In genomic region chr7:44885394-44886317, GRCh38 we compare ENCODE assay signal across 1 cellular context.
TF ChIP-seq lines count a peak whose summit lies in the region.

Gene PURB (minus strand): TSS chr7:44885530. CDS start chr7:44885348, 182 bp downstream.

TF ChIP-seq in HepG2, 621 proteins besides CTCF, POLR2A, EP300 and RAD21 (continued from another document and continues in another):
- TF ChIP-seq, protein P1, sequence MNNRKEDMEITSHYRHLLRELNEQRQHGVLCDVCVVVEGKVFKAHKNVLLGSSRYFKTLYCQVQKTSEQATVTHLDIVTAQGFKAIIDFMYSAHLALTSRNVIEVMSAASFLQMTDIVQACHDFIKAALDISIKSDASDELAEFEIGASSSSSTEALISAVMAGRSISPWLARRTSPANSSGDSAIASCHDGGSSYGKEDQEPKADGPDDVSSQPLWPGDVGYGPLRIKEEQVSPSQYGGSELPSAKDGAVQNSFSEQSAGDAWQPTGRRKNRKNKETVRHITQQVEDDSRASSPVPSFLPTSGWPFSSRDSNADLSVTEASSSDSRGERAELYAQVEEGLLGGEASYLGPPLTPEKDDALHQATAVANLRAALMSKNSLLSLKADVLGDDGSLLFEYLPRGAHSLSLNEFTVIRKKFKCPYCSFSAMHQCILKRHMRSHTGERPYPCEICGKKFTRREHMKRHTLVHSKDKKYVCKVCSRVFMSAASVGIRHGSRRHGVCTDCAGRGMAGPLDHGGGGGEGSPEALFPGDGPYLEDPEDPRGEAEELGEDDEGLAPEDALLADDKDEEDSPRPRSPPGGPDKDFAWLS (CRISPR knock-in tag; IDR thresholded peaks at IDR 0.05; ENCODE audit: borderline replicate concordance) = no peak
- TF ChIP-seq SUZ12 (IDR thresholded peaks at IDR 0.05; ENCODE audit: low read depth, low read length) (no peak), RERE (CRISPR knock-in tag; IDR thresholded peaks at IDR 0.05; ENCODE audit: low read depth) (0 out of 2 replicates have a peak, but pooled peaks have one; percentile 52), SP140L (CRISPR knock-in tag; IDR thresholded peaks at IDR 0.05; ENCODE audit: borderline replicate concordance) (no peak), DBP (CRISPR knock-in tag; IDR thresholded peaks at IDR 0.05; ENCODE audit: not compliant biosample characterization) (no peak), ZNF660 (CRISPR knock-in tag; IDR thresholded peaks at IDR 0.05; ENCODE audit: borderline replicate concordance, low read depth) (no peak), ATAD3A (CRISPR knock-in tag; IDR thresholded peaks at IDR 0.05) (no peak), ZNF816 (CRISPR knock-in tag; IDR thresholded peaks at IDR 0.05; ENCODE audit: borderline replicate concordance) (no peak), ZNF550 (CRISPR knock-in tag; IDR thresholded peaks at IDR 0.05; ENCODE audit: borderline replicate concordance) (0 out of 2 replicates have a peak, but pooled peaks have one; percentile 88), SIX4 (CRISPR knock-in tag; IDR thresholded peaks at IDR 0.05) (no peak; the same call in 1 of the 2 replicates), FOXO4 (CRISPR knock-in tag; conservative IDR thresholded peaks at IDR 0.05) (0 out of 2 replicates have a peak, but pooled peaks have one; percentile 33), KLF15 (CRISPR knock-in tag; IDR thresholded peaks at IDR 0.05; ENCODE audit: borderline replicate concordance) (no peak), MBNL3 (CRISPR knock-in tag; conservative IDR thresholded peaks at IDR 0.05) (no peak), ZNF615 (CRISPR knock-in tag; IDR thresholded peaks at IDR 0.05; ENCODE audit: borderline replicate concordance) (no peak), FOXP1 (IDR thresholded peaks at IDR 0.05) (no peak), FOXP1 (CRISPR knock-in tag; IDR thresholded peaks at IDR 0.05) (no peak), MAFF (IDR thresholded peaks at IDR 0.05; ENCODE audit: low read depth, low read length) (peak; percentile 5; the same call in 1 of the 2 replicates), SIN3B (IDR thresholded peaks at IDR 0.05; ENCODE audit: low read length) (peak; percentile 68; the same call in 1 of the 2 replicates), MEIS2 (CRISPR knock-in tag; IDR thresholded peaks at IDR 0.05) (0 out of 2 replicates have a peak, but pooled peaks have one; percentile 10), ZNF513 (CRISPR knock-in tag; conservative IDR thresholded peaks at IDR 0.05) (no peak), ZNF775 (CRISPR knock-in tag; IDR thresholded peaks at IDR 0.05; ENCODE audit: borderline replicate concordance) (no peak), TAF1 (CRISPR knock-in tag; IDR thresholded peaks at IDR 0.05) (peak; percentile 71; the same call in 1 of the 2 replicates), CEBPG (CRISPR knock-in tag; IDR thresholded peaks at IDR 0.05) (no peak; the same call in 1 of the 2 replicates), MTA1 (CRISPR knock-in tag; IDR thresholded peaks at IDR 0.05; ENCODE audit: borderline replicate concordance) (peak; percentile 76; the same call in 1 of the 2 replicates), ZNF672 (CRISPR knock-in tag; IDR thresholded peaks at IDR 0.05) (no peak), NFAT5 (CRISPR knock-in tag; IDR thresholded peaks at IDR 0.05) (0 out of 2 replicates have a peak, but pooled peaks have one; percentile 27), ZSCAN12 (CRISPR knock-in tag; IDR thresholded peaks at IDR 0.05) (no peak), ZNF264 (CRISPR knock-in tag; IDR thresholded peaks at IDR 0.05) (no peak), CAMTA2 (CRISPR knock-in tag; IDR thresholded peaks at IDR 0.05; ENCODE audit: borderline replicate concordance) (no peak), THAP11 (CRISPR knock-in tag; IDR thresholded peaks at IDR 0.05) (peak; percentile 95), SMYD3 (CRISPR knock-in tag; IDR thresholded peaks at IDR 0.05) (peak; percentile 73; the same call in 1 of the 2 replicates), TP53 (CRISPR knock-in tag; conservative IDR thresholded peaks at IDR 0.05) (no peak), ZNF674 (CRISPR knock-in tag; IDR thresholded peaks at IDR 0.05; ENCODE audit: low read depth) (no peak), BCL6 (CRISPR knock-in tag; IDR thresholded peaks at IDR 0.05) (0 out of 2 replicates have a peak, but pooled peaks have one; percentile 24), ZNF232 (CRISPR knock-in tag; IDR thresholded peaks at IDR 0.05; ENCODE audit: borderline replicate concordance) (no peak), GATAD2A (CRISPR knock-in tag; IDR thresholded peaks at IDR 0.05) (0 out of 2 replicates have a peak, but pooled peaks have one; percentile 28), ZNF460 (CRISPR knock-in tag; IDR thresholded peaks at IDR 0.05; ENCODE audit: borderline replicate concordance) (no peak), ZNF441 (CRISPR knock-in tag; IDR thresholded peaks at IDR 0.05; ENCODE audit: borderline replicate concordance) (no peak; the same call in 1 of the 2 replicates), ZNF777 (CRISPR knock-in tag; IDR thresholded peaks at IDR 0.05) (no peak)
- TF ChIP-seq, protein P2, sequence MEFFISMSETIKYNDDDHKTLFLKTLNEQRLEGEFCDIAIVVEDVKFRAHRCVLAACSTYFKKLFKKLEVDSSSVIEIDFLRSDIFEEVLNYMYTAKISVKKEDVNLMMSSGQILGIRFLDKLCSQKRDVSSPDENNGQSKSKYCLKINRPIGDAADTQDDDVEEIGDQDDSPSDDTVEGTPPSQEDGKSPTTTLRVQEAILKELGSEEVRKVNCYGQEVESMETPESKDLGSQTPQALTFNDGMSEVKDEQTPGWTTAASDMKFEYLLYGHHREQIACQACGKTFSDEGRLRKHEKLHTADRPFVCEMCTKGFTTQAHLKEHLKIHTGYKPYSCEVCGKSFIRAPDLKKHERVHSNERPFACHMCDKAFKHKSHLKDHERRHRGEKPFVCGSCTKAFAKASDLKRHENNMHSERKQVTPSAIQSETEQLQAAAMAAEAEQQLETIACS (CRISPR knock-in tag; IDR thresholded peaks at IDR 0.05) = peak; percentile 33; the same call in 1 of the 2 replicates
- TF ChIP-seq, protein P3, sequence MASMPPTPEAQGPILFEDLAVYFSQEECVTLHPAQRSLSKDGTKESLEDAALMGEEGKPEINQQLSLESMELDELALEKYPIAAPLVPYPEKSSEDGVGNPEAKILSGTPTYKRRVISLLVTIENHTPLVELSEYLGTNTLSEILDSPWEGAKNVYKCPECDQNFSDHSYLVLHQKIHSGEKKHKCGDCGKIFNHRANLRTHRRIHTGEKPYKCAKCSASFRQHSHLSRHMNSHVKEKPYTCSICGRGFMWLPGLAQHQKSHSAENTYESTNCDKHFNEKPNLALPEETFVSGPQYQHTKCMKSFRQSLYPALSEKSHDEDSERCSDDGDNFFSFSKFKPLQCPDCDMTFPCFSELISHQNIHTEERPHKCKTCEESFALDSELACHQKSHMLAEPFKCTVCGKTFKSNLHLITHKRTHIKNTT (CRISPR knock-in tag; IDR thresholded peaks at IDR 0.05) = no peak
